In the genomic region with DNA sequence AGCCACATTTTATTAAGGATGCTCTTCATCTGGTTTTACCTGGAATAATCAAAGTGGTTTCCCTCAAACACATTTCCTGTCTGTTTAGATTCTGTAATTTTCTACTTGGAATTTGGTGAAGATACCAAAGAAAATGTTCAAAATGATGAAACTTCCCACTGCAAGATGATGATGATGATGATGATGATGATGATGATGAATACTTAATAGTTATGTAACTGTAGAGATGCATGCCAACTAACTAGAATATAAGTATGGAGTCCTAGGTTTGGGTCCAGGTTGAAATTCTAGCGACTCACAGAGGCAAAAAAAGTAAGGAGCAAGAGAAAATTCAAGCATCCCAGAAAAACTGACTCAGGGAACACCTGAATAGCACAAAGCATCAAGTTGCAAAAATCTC, we compare ENCODE assay signal across 33 cellular contexts.
"Had no signal": no experiment of that assay in that cellular context is flagged by ENCODE, and none has a peak within 500 bp of the region (broad histone marks: within the 10 kb centered on the region; RNA-seq: fewer than 3 reads in every experiment).

No MANE protein-coding gene starts in this region.

- FAIRE-seq: astrocyte, bronchial epithelial cell had no signal

- H3K4me1 ChIP-seq: adrenal gland, ascending aorta, body of pancreas, breast epithelium had no signal

- DNase-seq: activated effector memory CD4-positive, alpha-beta T cell treated with anti-CD3 and anti-CD28 coated beads, Interleukin-2, amount 50 U/mL, for 16 hours; activated effector memory CD4-positive, alpha-beta T cell treated with Interleukin-2 at 50 U/mL for 16 hours; activated gamma-delta T cell; activated gamma-delta T cell treated with Interleukin-2 at 50 U/mL for 16 hours; activated naive CD4-positive, alpha-beta T cell; activated naive CD4-positive, alpha-beta T cell treated with anti-CD3 and anti-CD28 coated beads for 36 hours; activated naive CD4-positive, alpha-beta T cell treated with anti-CD3 and anti-CD28 coated beads, Interleukin-2, amount 10 ng/mL, durations not matched to agents 7 days and 5 days; activated naive CD4-positive, alpha-beta T cell treated with anti-CD3 and anti-CD28 coated beads, Interleukin-2, amount 50 U/mL, for 16 hours; activated naive CD4-positive, alpha-beta T cell treated with Interleukin-2 at 50 U/mL for 16 hours; activated naive CD8-positive, alpha-beta T cell treated with anti-CD3 and anti-CD28 coated beads for 36 hours; activated naive CD8-positive, alpha-beta T cell treated with anti-CD3 and anti-CD28 coated beads, Interleukin-2, amount 10 ng/mL, durations not matched to agents 7 days and 5 days; activated naive CD8-positive, alpha-beta T cell treated with anti-CD3 and anti-CD28 coated beads, Interleukin-2, amount 50 U/mL, for 24 hours; activated T-cell treated with anti-CD3 and anti-CD28 coated beads, Interleukin-2, amount 50 U/mL, for 24 hours; activated T-cell treated with anti-CD3 and anti-CD28 coated beads, Interleukin-2, amount 50 U/mL, for 4 hours; activated T-cell treated with anti-CD3 and anti-CD28 coated beads, Interleukin-2, amount 50 U/mL, for 48 hours; activated T-cell treated with anti-CD3 and anti-CD28 coated beads, Interleukin-2, amount 50 U/mL, for 72 hours; adrenal gland; amniotic stem cell; amygdala; anterior cingulate cortex; aorta; body of pancreas; brain microvascular endothelial cell; caudate nucleus; central memory CD4-positive, alpha-beta T cell; cerebellar nuclear complex had no signal

- H3K27me3 ChIP-seq: adrenal gland, ascending aorta, body of pancreas, brain microvascular endothelial cell, breast epithelium, cardiac muscle cell had no signal

- H3K9me3 ChIP-seq: adrenal gland, ascending aorta, body of pancreas, breast epithelium had no signal

- H3K4me3 ChIP-seq: adrenal gland, ascending aorta, body of pancreas, breast epithelium, cardiac muscle cell had no signal

- H3K36me3 ChIP-seq: adrenal gland, ascending aorta, brain microvascular endothelial cell, breast epithelium, cardiac muscle cell had no signal

- ATAC-seq: activated naive CD4-positive, alpha-beta T cell treated with anti-CD3 and anti-CD28 coated beads, Interleukin-2, amount 50 U/mL, for 72 hours; activated naive CD8-positive, alpha-beta T cell treated with anti-CD3 and anti-CD28 coated beads, Interleukin-2, amount 50 U/mL, for 24 hours; activated T-cell treated with anti-CD3 and anti-CD28 coated beads, Interleukin-2, amount 50 U/mL, for 4 hours; activated T-cell treated with anti-CD3 and anti-CD28 coated beads, Interleukin-2, amount 50 U/mL, for 72 hours; activated T-helper 17 cell treated with anti-CD3 and anti-CD28 coated beads, Interleukin-2, amount 50 U/mL, for 72 hours; body of pancreas had no signal

- H3K27ac ChIP-seq: adrenal gland, ascending aorta, body of pancreas, brain microvascular endothelial cell, breast epithelium, cardiac muscle cell had no signal
